Comparison of ENCODE assay signal across 23 cellular contexts in the genomic region with DNA sequence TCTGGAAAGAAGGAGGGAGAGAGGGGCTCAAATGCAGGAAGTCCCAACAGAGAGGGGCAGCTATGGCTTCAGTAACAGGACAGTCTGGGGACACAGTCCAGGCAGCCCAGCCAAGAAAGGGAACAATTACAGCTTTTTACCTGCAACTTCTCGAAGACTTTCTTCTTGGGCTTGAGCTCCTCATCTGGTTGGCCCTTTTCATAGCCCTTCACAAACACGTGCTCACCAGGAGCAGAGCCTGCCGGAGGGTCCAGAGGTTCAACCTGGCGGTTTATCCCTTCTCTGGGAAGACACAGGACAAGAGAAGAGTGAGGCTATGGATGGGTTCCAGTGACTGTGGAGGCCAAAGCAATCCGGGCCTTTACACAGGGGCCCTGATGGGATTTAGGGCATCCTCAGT. TPM values are rescaled to one million over a fixed set of nuclear protein-coding genes. Genes with fewer than 3 reads are reported as not detected.
A peak's percentile ranks its signal among the peaks of the same experiment; 100 is the strongest.
DNase-seq lines count a peak whose midpoint lies in the region; ATAC-seq, FAIRE-seq and TF ChIP-seq lines count a peak whose summit lies in the region.
"Had no signal": no experiment of that assay in that cellular context is flagged by ENCODE, and none has a peak within 500 bp of the region (broad histone marks: within the 10 kb centered on the region; RNA-seq: fewer than 3 reads in every experiment).

No MANE protein-coding gene starts in this region.

- no peak overlapping the region for H3K9ac ChIP-seq in mammary epithelial cell (ENCODE audit: insufficient read depth, low read length)
- H3K9ac ChIP-seq in kidney (ENCODE audit: low read length in 2 of 2), result no peak overlapping the region
- H3K9ac ChIP-seq: BLaER1 had no signal

- DNase-seq in MCF 10A (ENCODE audit: unreplicated experiment), result no peak
- DNase-seq in mammary epithelial cell, result no peak
- no peak for DNase-seq in RWPE1 (ENCODE audit: low spot score)
- DNase-seq in kidney, result peak; percentile 24
- DNase-seq in NCI-H2171 treated with DMSO at 0.1 percent for 48 hours (lab: John Stamatoyannopoulos, UW), result no peak
- no peak for DNase-seq in DMS 273 treated with DMSO at 0.1 percent for 48 hours (lab: John Stamatoyannopoulos, UW)
- DNase-seq in T-helper 17 cell, result no peak
- DNase-seq: CD4-positive, CD25-positive, alpha-beta regulatory T cell; GF-D8; KBM-7; MG63; NCI-H1105 treated with DMSO at 0.1 percent for 48 hours; NCI-H146; NCI-H1930; NCI-H2107; NCI-H446; NCI-H524 treated with DMSO at 0.1 percent for 48 hours; NCI-H774; PC-3; Right ventricle myocardium superior had no signal

- peaks cover 93% of the 10 kb centered on the region for H3K36me3 Mint-ChIP-seq in MCF 10A (ENCODE audit: insufficient read depth, unreplicated experiment)
- H3K36me3 Mint-ChIP-seq in T-helper 17 cell (ENCODE audit: low read depth), result peaks cover under 1% of the 10 kb centered on the region

- H2AFZ ChIP-seq in mammary epithelial cell (ENCODE audit: low read depth, low read length), result no peak overlapping the region

- H3K36me3 ChIP-seq in mammary epithelial cell (ENCODE audit: insufficient read depth, low read length) (peaks cover 37% of the 10 kb centered on the region), kidney (ENCODE audit: control insufficient read depth in 1 of 2, insufficient read depth in 2 of 2, low read length in 2 of 2) (peaks cover 7 to 28% of the 10 kb centered on the region in 2 donors)

- H3K4me1 Mint-ChIP-seq in MCF 10A (ENCODE audit: insufficient read depth, unreplicated experiment), result peaks cover 17% of the 10 kb centered on the region
- peaks cover 2% of the 10 kb centered on the region for H3K4me1 Mint-ChIP-seq in T-helper 17 cell

- H3K79me2 ChIP-seq in mammary epithelial cell (ENCODE audit: insufficient read depth, low read length), result no peaks in the 10 kb centered on the region

- 74% methylated on average over 4 of the region's 5 CpGs for WGBS in mammary epithelial cell (ENCODE audit: low coverage, missing lambda C conversion rate)

- H3K9me3 Mint-ChIP-seq in MCF 10A (ENCODE audit: unreplicated experiment), result no peaks in the 10 kb centered on the region
- H3K9me3 Mint-ChIP-seq: CD4-positive, CD25-positive, alpha-beta regulatory T cell had no signal

- H3K27ac ChIP-seq in mammary epithelial cell (ENCODE audit: insufficient read depth, low read depth, low read length) (no peak overlapping the region), RWPE1 (peak overlapping the region; percentile 31), kidney (ENCODE audit: low read depth in 2 of 2, low read length in 2 of 2) (no peak overlapping the region)
- H3K27ac ChIP-seq: BLaER1 had no signal

- H4K20me1 ChIP-seq in mammary epithelial cell (ENCODE audit: insufficient read depth, low read length), result no peaks in the 10 kb centered on the region

- peak overlapping the region; percentile 40 for H3K27ac Mint-ChIP-seq in MCF 10A (ENCODE audit: low read depth, unreplicated experiment)
- H3K27ac Mint-ChIP-seq in T-helper 17 cell, result no peak overlapping the region
- H3K27ac Mint-ChIP-seq: CD4-positive, CD25-positive, alpha-beta regulatory T cell had no signal

- intact Hi-C loops in MCF 10A (cut with micrococcal nuclease) (no loop called here), mammary epithelial cell (cut with micrococcal nuclease) (no loop called here), kidney (cut with DNase I) (no loop called here)

- H3K4me3 Mint-ChIP-seq in MCF 10A (ENCODE audit: unreplicated experiment) (no peak overlapping the region), T-helper 17 cell (no peak overlapping the region)
- H3K4me3 Mint-ChIP-seq: CD4-positive, CD25-positive, alpha-beta regulatory T cell had no signal

- no peaks in the 10 kb centered on the region for H3K9me3 ChIP-seq in mammary epithelial cell (replicated peaks; ENCODE audit: insufficient read depth, low read length)
- H3K9me3 ChIP-seq in kidney (ENCODE audit: control insufficient read depth in 1 of 2, low read length in 2 of 2), result no peaks in the 10 kb centered on the region
- no peaks in the 10 kb centered on the region for H3K9me3 ChIP-seq in T-helper 17 cell (ENCODE audit: control insufficient read depth, low read length, poor library complexity, severe bottlenecking)
- H3K9me3 ChIP-seq: BLaER1, MG63 had no signal

- dilution Hi-C loops in mammary epithelial cell (cut with HindIII; ENCODE audit: low sequenced_read_pairs), result no loop called here

- no peak overlapping the region for H3K4me2 ChIP-seq in mammary epithelial cell (ENCODE audit: insufficient read depth, low read depth, low read length)
- H3K4me2 ChIP-seq: BLaER1 had no signal

- peaks cover 23% of the 10 kb centered on the region for H3K4me1 ChIP-seq in mammary epithelial cell (ENCODE audit: insufficient read depth, low read length)
- H3K4me1 ChIP-seq in kidney (ENCODE audit: control insufficient read depth in 1 of 2, insufficient read depth in 1 of 2, low read depth in 1 of 2, low read length in 2 of 2), result no peaks in the 10 kb centered on the region

- in situ Hi-C loops in mammary epithelial cell (cut with MboI; ENCODE audit: low sequenced_read_pairs in 2 of 2), result no loop called here

- H3K27me3 Mint-ChIP-seq in MCF 10A (ENCODE audit: insufficient read depth, unreplicated experiment), result no peaks in the 10 kb centered on the region
- H3K27me3 Mint-ChIP-seq in T-helper 17 cell, result no peaks in the 10 kb centered on the region
- H3K27me3 Mint-ChIP-seq: CD4-positive, CD25-positive, alpha-beta regulatory T cell had no signal

- POLR2A ChIA-PET in MCF 10A (lab: Yijun Ruan, JAX) (interaction anchor here (1.1 kb wide), 1 partner anchor 9 kb away, joined by 3 read pairs; no protein-coding TSS in a partner anchor), RWPE1 (lab: Yijun Ruan, JAX; ENCODE audit: low non-redundant PET) (no interaction called here)

- no peak for ATAC-seq in T-helper 17 cell
- ATAC-seq: PC-3 had no signal

- no peaks in the 10 kb centered on the region for H3K27me3 ChIP-seq in mammary epithelial cell (ENCODE audit: insufficient read depth, low read length)
- H3K27me3 ChIP-seq: BLaER1, MG63 had no signal

- TF ChIP-seq CTCF in MCF 10A (IDR thresholded peaks at IDR 0.05; ENCODE audit: unreplicated experiment), result no peak
- TF ChIP-seq CTCF in mammary epithelial cell (conservative IDR thresholded peaks at IDR 0.05 in 1 of 2, IDR thresholded peaks at IDR 0.05 in 1 of 2; ENCODE audit: extremely low read depth in 1 of 2, insufficient read depth in 1 of 2, low read depth in 1 of 2, low read length in 2 of 2), result no peak
- TF ChIP-seq CTCF in RWPE1 (conservative IDR thresholded peaks at IDR 0.05; ENCODE audit: low read depth), result no peak
- TF ChIP-seq CTCF in kidney (IDR thresholded peaks at IDR 0.05; ENCODE audit: borderline replicate concordance, extremely low read depth, insufficient read depth), result no peak

- CTCF ChIA-PET in MCF 10A (lab: Yijun Ruan, JAX), result interaction anchor here (0.6 to 18.4 kb wide), 4 partner anchors 11 to 82 kb away, joined by 4 to 418 read pairs (median 4); no protein-coding TSS in a partner anchor
- CTCF ChIA-PET in mammary epithelial cell (lab: Charles Lee; ENCODE audit: low non-redundant PET), result no interaction called here
- CTCF ChIA-PET in RWPE1 (lab: Yijun Ruan, JAX), result interaction anchor here (0.6 to 3.9 kb wide), 2 partner anchors 8 to 67 kb away, joined by 3 to 16 read pairs; no protein-coding TSS in a partner anchor

- FAIRE-seq in kidney (lab: Jason Lieb, UNC), result no peak
- FAIRE-seq: A204.1, GM12892 had no signal

- BruUV-seq in MCF 10A (replicated peaks; lab: Mats Ljungman, UMichigan) (no TSS peak), mammary epithelial cell (replicated peaks; lab: Mats Ljungman, UMichigan) (no TSS peak)

- H3K4me3 ChIP-seq in mammary epithelial cell (replicated peaks in 1 of 3; ENCODE audit: insufficient read depth in 1 of 3, low read depth in 2 of 3, low read length in 3 of 3) (no peak overlapping the region), kidney (ENCODE audit: low read length in 2 of 2) (no peak overlapping the region)
- H3K4me3 ChIP-seq: BLaER1, MG63 had no signal

RNA-seq across cellular contexts. Expression of gene YARS1, which starts 37.9 kb away (rescaled TPM):
- total RNA-seq in MCF 10A (2022) (347 and 372 TPM in 2 replicates), mammary epithelial cell (100 to 1,000 TPM; 165 to 219 TPM), kidney (86.1 TPM), T-helper 17 cell (10 to 100 TPM; 70.9 to 88.1 TPM)
- polyA plus RNA-seq in mammary epithelial cell (92.6 TPM), kidney (ENCODE audit: insufficient read depth, low read depth, low replicate concordance) (24.8 TPM)
- polyA minus RNA-seq in mammary epithelial cell, result 346 TPM

RNA-seq across cellular contexts. Expression of gene S100PBP, which starts 38.2 kb away (rescaled TPM):
- total RNA-seq in MCF 10A (2022) (24.4 and 34.1 TPM in 2 replicates), mammary epithelial cell (10 to 100 TPM; 31.2 to 41.7 TPM), kidney (40.1 TPM), T-helper 17 cell (10 to 100 TPM; 32.5 to 35.5 TPM)
- polyA plus RNA-seq in mammary epithelial cell (12.4 TPM), kidney (ENCODE audit: insufficient read depth, low read depth, low replicate concordance) (14.3 TPM)
- 42.7 TPM for polyA minus RNA-seq in mammary epithelial cell
